Comparison of ENCODE assay signal across 26 cellular contexts in the genomic region with DNA sequence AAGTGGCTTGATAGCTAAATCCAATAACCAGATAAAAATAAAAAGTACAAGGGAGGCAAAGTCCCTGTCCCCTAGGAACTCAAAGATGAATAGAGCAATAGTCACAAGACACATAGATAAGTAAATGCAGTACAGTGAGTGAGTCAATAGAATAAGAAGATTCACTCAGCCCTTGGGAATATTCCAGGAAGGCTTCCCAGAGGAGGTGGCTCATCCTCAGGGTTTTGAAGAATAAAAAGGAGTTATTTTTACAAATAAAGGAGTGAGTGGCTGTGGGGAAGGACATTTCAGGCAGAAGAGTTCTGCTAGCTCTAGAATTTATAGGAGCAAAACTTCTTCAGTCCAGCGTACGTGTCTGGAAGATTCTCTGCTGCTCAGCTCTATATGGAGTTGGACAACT.
"Had no signal": no experiment of that assay in that cellular context is flagged by ENCODE, and none has a peak within 500 bp of the region (broad histone marks: within the 10 kb centered on the region; RNA-seq: fewer than 3 reads in every experiment).

No MANE protein-coding gene starts in this region.

- H3K27me3 Mint-ChIP-seq: activated naive CD4-positive, alpha-beta T cell treated with anti-CD3 and anti-CD28 coated beads, Interleukin-2, amount 50 U/mL, for 24 hours; activated T-helper 17 cell treated with anti-CD3 and anti-CD28 coated beads, Interleukin-2, amount 50 U/mL, for 72 hours had no signal

- H3K4me1 Mint-ChIP-seq: activated B cell treated with CpG ODN at 0.5 μM for 24 hours; stimulated activated memory B cell treated with anti-CD40 and anti-IgM and Interleukin-4, amounts not matched to agents 10 μg/mL and 1 μg/mL and 100 μg/mL, for 72 hours had no signal

- ATAC-seq: activated naive CD8-positive, alpha-beta T cell treated with anti-CD3 and anti-CD28 coated beads, Interleukin-2, amount 50 U/mL, for 24 hours; activated T-cell treated with anti-CD3 and anti-CD28 coated beads, Interleukin-2, amount 50 U/mL, for 4 hours; activated T-helper 17 cell treated with anti-CD3 and anti-CD28 coated beads, Interleukin-2, amount 50 U/mL, for 72 hours; foreskin keratinocyte; right lobe of liver; stimulated activated memory B cell treated with anti-CD40 and anti-IgM and Interleukin-4, amounts not matched to agents 10 μg/mL and 1 μg/mL and 100 μg/mL, for 72 hours had no signal

- H3K27me3 ChIP-seq: breast epithelium, foreskin keratinocyte, ovary, right lobe of liver, vagina had no signal

- H3K9me3 Mint-ChIP-seq: activated naive CD4-positive, alpha-beta T cell treated with anti-CD3 and anti-CD28 coated beads, Interleukin-2, amount 50 U/mL, for 24 hours; activated T-helper 17 cell treated with anti-CD3 and anti-CD28 coated beads, Interleukin-2, amount 50 U/mL, for 72 hours had no signal

- H3K27ac ChIP-seq: breast epithelium, foreskin keratinocyte, heart left ventricle, left ventricle myocardium inferior, ovary, right lobe of liver, vagina had no signal

- H3K27ac Mint-ChIP-seq: activated B cell treated with CpG ODN at 0.5 μM for 24 hours; activated CD8-positive, alpha-beta T cell treated with anti-CD3 and anti-CD28 coated beads for 36 hours; activated naive CD8-positive, alpha-beta T cell treated with anti-CD3 and anti-CD28 coated beads, Interleukin-2, amount 50 U/mL, for 24 hours; activated T-helper 17 cell treated with anti-CD3 and anti-CD28 coated beads, Interleukin-2, amount 50 U/mL, for 72 hours; nephron progenitor cell; progenitor cell of endocrine pancreas; stimulated activated memory B cell treated with anti-CD40 and anti-IgM and Interleukin-4, amounts not matched to agents 10 μg/mL and 1 μg/mL and 100 μg/mL, for 72 hours; stimulated activated naive CD8-positive, alpha-beta T cell treated with anti-CD3 and anti-CD28 coated beads, Interleukin-15, amount 100 ng/mL, for 72 hours; type B pancreatic cell had no signal

- H3K4me1 ChIP-seq: breast epithelium, foreskin keratinocyte, left ventricle myocardium inferior, right lobe of liver, vagina had no signal

- H3K4me3 Mint-ChIP-seq: activated B cell treated with CpG ODN at 0.5 μM for 24 hours; activated CD8-positive, alpha-beta T cell treated with anti-CD3 and anti-CD28 coated beads for 36 hours; activated naive CD8-positive, alpha-beta T cell treated with anti-CD3 and anti-CD28 coated beads, Interleukin-2, amount 50 U/mL, for 24 hours; nephron progenitor cell; stimulated activated memory B cell treated with anti-CD40 and anti-IgM and Interleukin-4, amounts not matched to agents 10 μg/mL and 1 μg/mL and 100 μg/mL, for 72 hours; type B pancreatic cell had no signal

- H3K4me3 ChIP-seq: breast epithelium, heart left ventricle, left ventricle myocardium inferior, lung, mucosa of descending colon, ovary, right lobe of liver, vagina had no signal

- DNase-seq: activated B cell treated with CpG ODN at 0.5 μM for 24 hours; activated CD4-positive, alpha-beta T cell treated with anti-CD3 and anti-CD28 coated beads, Interleukin-2, amount 50 U/mL, for 1 hour; activated naive CD8-positive, alpha-beta T cell treated with anti-CD3 and anti-CD28 coated beads, Interleukin-2, amount 50 U/mL, for 24 hours; activated T-cell treated with anti-CD3 and anti-CD28 coated beads, Interleukin-2, amount 50 U/mL, for 4 hours; foreskin keratinocyte; heart left ventricle; left ventricle myocardium inferior; ovary; right lobe of liver; stimulated activated CD4-positive, alpha-beta T cell treated with anti-CD3 and anti-CD28 coated beads, Interleukin-12 subunit alpha, Interleukin-12 subunit beta, amount 100 ng/mL, for 4 hours; stimulated activated CD4-positive, alpha-beta T cell treated with anti-CD3 and anti-CD28 coated beads, Interleukin-4, amount 100 ng/mL, for 4 hours; stimulated activated CD8-positive, alpha-beta memory T cell treated with anti-CD3 and anti-CD28 coated beads, Interleukin-4, amount 100 ng/mL, for 48 hours; stimulated activated naive CD8-positive, alpha-beta T cell treated with anti-CD3 and anti-CD28 coated beads, Interleukin-15, amount 100 ng/mL, for 72 hours; T-helper 2 cell had no signal

- FAIRE-seq: endothelial cell of umbilical vein had no signal

- H3K36me3 ChIP-seq: breast epithelium, heart left ventricle, left ventricle myocardium inferior, ovary, right lobe of liver, vagina had no signal

- H3K9me3 ChIP-seq: breast epithelium, heart left ventricle, left ventricle myocardium inferior, mucosa of descending colon, ovary, right lobe of liver, vagina had no signal

- H3K36me3 Mint-ChIP-seq: stimulated activated memory B cell treated with anti-CD40 and anti-IgM and Interleukin-4, amounts not matched to agents 10 μg/mL and 1 μg/mL and 100 μg/mL, for 72 hours; type B pancreatic cell had no signal
